In the genomic region with DNA sequence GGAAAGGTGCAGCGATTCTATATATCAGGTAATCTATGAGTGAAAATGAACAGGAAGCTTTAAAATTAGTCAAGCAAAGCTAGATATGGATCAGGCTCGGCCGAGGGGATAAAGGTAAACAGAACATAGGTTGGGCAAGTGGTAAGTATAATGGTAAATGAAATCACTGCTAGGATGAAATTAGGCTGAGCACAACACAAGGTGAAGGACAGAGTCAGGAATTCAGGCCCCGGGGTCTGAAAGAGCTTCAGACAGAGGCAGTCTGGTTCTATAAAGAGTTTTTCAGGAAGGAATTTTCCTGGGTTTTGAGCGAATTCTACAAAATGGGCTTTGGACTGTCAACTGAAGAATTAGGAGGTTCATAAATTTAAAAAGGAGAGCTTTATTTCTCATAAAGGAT, we compare ENCODE assay signal across 27 cellular contexts.
DNase-seq lines count a peak whose midpoint lies in the region; ATAC-seq, FAIRE-seq and TF ChIP-seq lines count a peak whose summit lies in the region.
"Had no signal": no experiment of that assay in that cellular context is flagged by ENCODE, and none has a peak within 500 bp of the region (broad histone marks: within the 10 kb centered on the region; RNA-seq: fewer than 3 reads in every experiment).

No MANE protein-coding gene starts in this region.

- H3F3A ChIP-seq in GM23338 (replicated peaks; ENCODE audit: low read depth): no peaks in the 10 kb centered on the region

- peaks cover 39% of the 10 kb centered on the region for H3K4me1 ChIP-seq in GM23338 (ENCODE audit: insufficient read depth)
- H3K4me1 ChIP-seq in H1 (replicated peaks in 1 of 4; ENCODE audit: control insufficient read depth in 3 of 4, insufficient read depth in 4 of 4, low read length in 3 of 4): peaks cover 0 to 5% (median 2%) of the 10 kb centered on the region in 4 experiments; a peak in 4 of 7 replicates
- H3K4me1 ChIP-seq: Caco-2 had no signal

- H3K9me3 Mint-ChIP-seq in GM23338 (no peaks in the 10 kb centered on the region), mesothelial cell of epicardium (no peaks in the 10 kb centered on the region), type B pancreatic cell (peaks cover 9% of the 10 kb centered on the region)
- H3K9me3 Mint-ChIP-seq: CD4-positive, alpha-beta T cell had no signal

- H3K27me3 Mint-ChIP-seq in GM23338 (ENCODE audit: insufficient read depth, low read depth, poor library complexity): peaks cover 3% of the 10 kb centered on the region
- H3K27me3 Mint-ChIP-seq in mesothelial cell of epicardium (ENCODE audit: low read depth): no peaks in the 10 kb centered on the region
- H3K27me3 Mint-ChIP-seq in type B pancreatic cell: no peaks in the 10 kb centered on the region
- H3K27me3 Mint-ChIP-seq: CD4-positive, alpha-beta T cell had no signal

- no peak overlapping the region for H4K8ac ChIP-seq in H1 (ENCODE audit: extremely low read depth, insufficient read depth, low read length)

- DNase-seq in GM23338 (ENCODE audit: low spot score): no peak
- DNase-seq in H1 (ENCODE audit: low read depth in 1 of 2, low spot score in 2 of 2): no peak
- no peak for DNase-seq in mesothelial cell of epicardium (ENCODE audit: low spot score in 2 of 2, unreplicated experiment in 2 of 2)
- no peak for DNase-seq in type B pancreatic cell (ENCODE audit: extremely low spot score, unreplicated experiment)
- DNase-seq in NCI-H2227 (lab: John Stamatoyannopoulos, UW; ENCODE audit: unreplicated experiment): no peak
- DNase-seq in NOMO-1 treated with dmso at 0.1 percent for 144 hours (lab: John Stamatoyannopoulos, UW; ENCODE audit: unreplicated experiment): no peak
- DNase-seq in brain microvascular endothelial cell: no peak
- DNase-seq: Caco-2; CD4-positive, alpha-beta T cell; DMS79; H7; KBM-7; MV-4-11; NCI-H1105 treated with DMSO at 0.1 percent for 48 hours; NCI-H146; NCI-H1930; NCI-H2107; NCI-H446; NCI-H524 treated with DMSO at 0.1 percent for 48 hours; NCI-H774; SHP77 had no signal

- FAIRE-seq in H1 (lab: Jason Lieb, UNC): no peak
- FAIRE-seq: GM12892, GM19239, HTR-8/SVneo had no signal

- H3K4ac ChIP-seq in H1 (replicated peaks; ENCODE audit: insufficient read length, low read depth, low read length): no peak overlapping the region

- H3K4me1 Mint-ChIP-seq in GM23338 (peaks cover 33% of the 10 kb centered on the region), mesothelial cell of epicardium (peaks cover 30% of the 10 kb centered on the region), type B pancreatic cell (ENCODE audit: unreplicated experiment) (peaks cover 28% of the 10 kb centered on the region)

- TF ChIP-seq CTCF in GM23338 (conservative IDR thresholded peaks at IDR 0.05; ENCODE audit: low read depth in 2 of 2) (no peak), H1 (IDR thresholded peaks at IDR 0.05; ENCODE audit: control extremely low read depth in 1 of 3, insufficient read depth in 1 of 3, low read depth in 1 of 3, low read length in 3 of 3) (no peak), mesothelial cell of epicardium (IDR thresholded peaks at IDR 0.05; ENCODE audit: unreplicated experiment) (no peak), type B pancreatic cell (conservative IDR thresholded peaks at IDR 0.05) (no peak), brain microvascular endothelial cell (IDR thresholded peaks at IDR 0.05; ENCODE audit: low read depth, low read length, missing control alignments) (no peak)

- H3K36me3 ChIP-seq in GM23338 (ENCODE audit: insufficient read depth) (no peaks in the 10 kb centered on the region), H1 (ENCODE audit: control insufficient read depth in 2 of 4, insufficient read depth in 4 of 4, low read length in 3 of 4) (no peaks in the 10 kb centered on the region), brain microvascular endothelial cell (replicated peaks) (no peaks in the 10 kb centered on the region)
- H3K36me3 ChIP-seq: BLaER1 treated with 17β-estradiol and CSF1 and Interleukin-3, amounts not matched to agents 10 nM and 100 nM had no signal

- no peak overlapping the region for H2BK5ac ChIP-seq in H1 (ENCODE audit: low read depth, low read length)

- 74% methylated on average over 5 of the region's 5 CpGs; no CpG with 5 or more reads in 1 of the 2 experiments for whole genome bisulfite sequencing in H1 (ENCODE audit: extremely low coverage in 1 of 2, insufficient coverage in 1 of 2, insufficient read length in 1 of 2, insufficient replicate concordance in 2 of 2, low coverage in 1 of 2, low lambda C conversion rate in 2 of 2, missing lambda C conversion rate in 1 of 2), 2 experiments

- CTCF ChIA-PET in H1 (lab: Charles Lee; ENCODE audit: partially characterized antibody): interaction anchor here (0.6 kb wide), 1 partner anchor 1001 kb away, joined by 3 read pairs; no protein-coding TSS in a partner anchor

- H3K27me3 ChIP-seq in GM23338 (ENCODE audit: insufficient read depth) (no peaks in the 10 kb centered on the region), H1 (replicated peaks in 1 of 4; ENCODE audit: control insufficient read depth in 3 of 4, extremely low read depth in 1 of 4, insufficient read depth in 3 of 4, low read length in 3 of 4) (no peaks in the 10 kb centered on the region), brain microvascular endothelial cell (replicated peaks) (no peaks in the 10 kb centered on the region)
- H3K27me3 ChIP-seq: BLaER1 treated with 17β-estradiol and CSF1 and Interleukin-3, amounts not matched to agents 10 nM and 100 nM had no signal

- POLR2A ChIA-PET in H1 (lab: Charles Lee; ENCODE audit: partially characterized antibody): no interaction called here

- H3K9ac ChIP-seq in H1 (replicated peaks in 1 of 4; ENCODE audit: extremely low read depth in 1 of 4, low read depth in 3 of 4, low read length in 3 of 4): no peak overlapping the region
- H3K9ac ChIP-seq: BLaER1 treated with 17β-estradiol and CSF1 and Interleukin-3, amounts not matched to agents 10 nM and 100 nM had no signal

- H3K56ac ChIP-seq in H1 (replicated peaks; ENCODE audit: insufficient read length, low read depth, low read length): no peak overlapping the region

- H3K4me3 Mint-ChIP-seq in GM23338 (no peak overlapping the region), mesothelial cell of epicardium (no peak overlapping the region), type B pancreatic cell (peak overlapping the region; percentile 20)
- H3K4me3 Mint-ChIP-seq: CD4-positive, alpha-beta T cell had no signal

- no peaks in the 10 kb centered on the region for H3K9me3 ChIP-seq in H1 (ENCODE audit: insufficient read depth in 2 of 2, low read depth in 1 of 2, low read length in 1 of 2)
- H3K9me3 ChIP-seq: BLaER1 treated with 17β-estradiol and CSF1 and Interleukin-3, amounts not matched to agents 10 nM and 100 nM; Caco-2 had no signal

- no peak for TF ChIP-seq RAD21 in H1 (IDR thresholded peaks at IDR 0.05 in 1 of 2, conservative IDR thresholded peaks at IDR 0.05 in 1 of 2; ENCODE audit: low read depth in 2 of 2, low read length in 2 of 2)

- H2BK120ac ChIP-seq in H1 (replicated peaks; ENCODE audit: low read depth, low read length): no peak overlapping the region

- H2BK12ac ChIP-seq in H1 (ENCODE audit: low read depth, low read length): peak overlapping the region; percentile 50; the same call in 1 of the 2 replicates

- 0 out of 2 replicates have a peak overlapping the region, but pooled peaks have one; percentile 0 for H2AFZ ChIP-seq in GM23338
- H2AFZ ChIP-seq in H1 (ENCODE audit: low read length): no peak overlapping the region

- no peaks in the 10 kb centered on the region for H3K79me2 ChIP-seq in GM23338 (replicated peaks; ENCODE audit: insufficient read depth)
- no peaks in the 10 kb centered on the region for H3K79me2 ChIP-seq in H1 (ENCODE audit: control insufficient read depth in 1 of 2, insufficient read depth in 2 of 2, low read length in 2 of 2)

- no peak overlapping the region for H2BK15ac ChIP-seq in H1 (ENCODE audit: low read length)

- no peak overlapping the region for H3K23ac ChIP-seq in H1 (ENCODE audit: insufficient read length)

- no peak overlapping the region for H4K91ac ChIP-seq in H1 (replicated peaks; ENCODE audit: insufficient read length, low read length)

- H2AK5ac ChIP-seq in H1 (ENCODE audit: low read depth, low read length): no peak overlapping the region

- H3K79me1 ChIP-seq in H1 (ENCODE audit: low read depth, low read length): no peaks in the 10 kb centered on the region

- no peak overlapping the region for H2BK20ac ChIP-seq in H1 (ENCODE audit: low read length)

- peaks cover 9% of the 10 kb centered on the region; the same call in 1 of the 2 replicates for H3K9me2 ChIP-seq in GM23338 (ENCODE audit: insufficient read depth)

- H3K18ac ChIP-seq in H1 (ENCODE audit: extremely low read depth, low read length): no peak overlapping the region

- H3K27ac Mint-ChIP-seq in GM23338: peak overlapping the region; percentile 16
- H3K27ac Mint-ChIP-seq in mesothelial cell of epicardium: peak overlapping the region; percentile 57
- H3K27ac Mint-ChIP-seq in type B pancreatic cell: peak overlapping the region; percentile 2
- H3K27ac Mint-ChIP-seq: CD4-positive, alpha-beta T cell had no signal

- no peak overlapping the region for H4K5ac ChIP-seq in H1 (ENCODE audit: insufficient read length, low read depth, low read length)

- in situ Hi-C loops in brain microvascular endothelial cell (cut with HindIII; ENCODE audit: low pct_ligation_motif_present, low sequenced_read_pairs): no loop called here

- H4K20me1 ChIP-seq in GM23338 (replicated peaks; ENCODE audit: insufficient read depth): no peaks in the 10 kb centered on the region
- H4K20me1 ChIP-seq in H1 (replicated peaks in 1 of 2; ENCODE audit: control insufficient read depth in 1 of 2, insufficient read depth in 2 of 2, low read length in 2 of 2): no peaks in the 10 kb centered on the region
- H4K20me1 ChIP-seq: BLaER1 treated with 17β-estradiol and CSF1 and Interleukin-3, amounts not matched to agents 10 nM and 100 nM had no signal

- H3K14ac ChIP-seq in H1 (ENCODE audit: insufficient read length): no peak overlapping the region

- TF ChIP-seq EP300 in H1 (IDR thresholded peaks at IDR 0.05; ENCODE audit: borderline replicate concordance in 1 of 2, low read depth in 2 of 2, low read length in 2 of 2): no peak

- H3K4me2 ChIP-seq in GM23338: peak overlapping the region; percentile 13; the same call in 1 of the 2 replicates
- no peak overlapping the region for H3K4me2 ChIP-seq in H1 (ENCODE audit: insufficient read depth in 1 of 2, low read depth in 2 of 2, low read length in 2 of 2)

- H3K36me3 Mint-ChIP-seq in GM23338 (ENCODE audit: low read depth) (peaks cover 3% of the 10 kb centered on the region; the same call in 2 of the 3 replicates), mesothelial cell of epicardium (no peaks in the 10 kb centered on the region), type B pancreatic cell (no peaks in the 10 kb centered on the region)

- H3K27ac ChIP-seq in GM23338 (ENCODE audit: low read depth) (no peak overlapping the region), H1 (ENCODE audit: low read depth, low read length) (no peak overlapping the region), brain microvascular endothelial cell (no peak overlapping the region)
- H3K27ac ChIP-seq: BLaER1 treated with 17β-estradiol and CSF1 and Interleukin-3, amounts not matched to agents 10 nM and 100 nM; RWPE1 had no signal

- H3K4me3 ChIP-seq in GM23338: no peak overlapping the region
- H3K4me3 ChIP-seq in H1 (ENCODE audit: extremely low read depth in 1 of 4, insufficient read depth in 2 of 4, low read depth in 3 of 4, low read length in 4 of 4): no peak overlapping the region
- H3K4me3 ChIP-seq in brain microvascular endothelial cell (ENCODE audit: low read depth, low read length): no peak overlapping the region
- H3K4me3 ChIP-seq: BLaER1 treated with 17β-estradiol and CSF1 and Interleukin-3, amounts not matched to agents 10 nM and 100 nM had no signal

- no peaks in the 10 kb centered on the region for H3K23me2 ChIP-seq in H1 (ENCODE audit: low read depth, low read length)

- peak; percentile 30; the same call in 1 of the 3 replicates for ATAC-seq in GM23338
- ATAC-seq: Panc1 had no signal

- TF ChIP-seq POLR2A in H1 (IDR thresholded peaks at IDR 0.05; ENCODE audit: control extremely low read depth in 1 of 2, low read depth in 2 of 2, low read length in 2 of 2): no peak

Comparison
In these comparisons a context has a peak if more than half of its experiments do, and no peak if none do; other contexts are left out.
1. H3K27ac Mint-ChIP-seq: peak in every context shown above with its lines; median percentile 57 in mesothelial cell of epicardium; 16 in GM23338; 2 in type B pancreatic cell.